In genomic region chr2:191304939-191305875, GRCh38 we compare ENCODE assay signal across 8 cellular contexts.
DNase-seq lines count a peak whose midpoint lies in the region; ATAC-seq and TF ChIP-seq lines count a peak whose summit lies in the region.

No MANE protein-coding gene starts in this region.

- no peaks in the 10 kb centered on the region for H3K9me3 ChIP-seq in ascending aorta
- H3K9me3 ChIP-seq in heart right ventricle: no peaks in the 10 kb centered on the region
- no peaks in the 10 kb centered on the region for H3K9me3 ChIP-seq in psoas muscle
- H3K9me3 ChIP-seq in naive thymus-derived CD4-positive, alpha-beta T cell (ENCODE audit: control insufficient read depth in 2 of 3, low read length in 3 of 3): no peaks in the 10 kb centered on the region

- no peaks in the 10 kb centered on the region for H3K27me3 ChIP-seq in ascending aorta
- no peaks in the 10 kb centered on the region for H3K27me3 ChIP-seq in heart right ventricle
- H3K27me3 ChIP-seq in psoas muscle (ENCODE audit: insufficient read depth in 3 of 3, low read length in 2 of 3): no peaks in the 10 kb centered on the region
- H3K27me3 ChIP-seq in naive thymus-derived CD4-positive, alpha-beta T cell (ENCODE audit: control insufficient read depth in 2 of 2, insufficient read depth in 2 of 2, low read length in 2 of 2): no peaks in the 10 kb centered on the region

- DNase-seq in EH (ENCODE audit: low read depth) (peak; percentile 85), ascending aorta (ENCODE audit: low spot score in 2 of 2) (peak in 1 of 2 donors; percentile 66), heart right ventricle (peak; percentile 65 to 76), psoas muscle (peak; percentile 68 to 83), 8988T (no peak), NCI-H1417 treated with DMSO at 0.1 percent for 48 hours (lab: John Stamatoyannopoulos, UW) (no peak)
- no peak for DNase-seq in naive thymus-derived CD4-positive, alpha-beta T cell

- no peak overlapping the region for H3K4me3 Mint-ChIP-seq in naive thymus-derived CD4-positive, alpha-beta T cell

- no peaks in the 10 kb centered on the region for H3K27me3 Mint-ChIP-seq in naive thymus-derived CD4-positive, alpha-beta T cell

- no peak for TF ChIP-seq CTCF in ascending aorta (IDR thresholded peaks at IDR 0.05)
- TF ChIP-seq CTCF in heart right ventricle (IDR thresholded peaks at IDR 0.05): no peak
- no peak for TF ChIP-seq CTCF in psoas muscle (IDR thresholded peaks at IDR 0.05)

- peaks cover 0 to 1% (median 0%) of the 10 kb centered on the region in 11 donors for H3K9me3 Mint-ChIP-seq in naive thymus-derived CD4-positive, alpha-beta T cell

- peak overlapping the region in 1 of 2 donors; percentile 26 for H3K4me3 ChIP-seq in ascending aorta
- H3K4me3 ChIP-seq in heart right ventricle: peak overlapping the region in 5 of 10 donors; percentile 2 to 17 (median 6)
- no peak overlapping the region for H3K4me3 ChIP-seq in psoas muscle
- no peak overlapping the region for H3K4me3 ChIP-seq in naive thymus-derived CD4-positive, alpha-beta T cell (ENCODE audit: low read length)

- WGBS in heart right ventricle, 2 donors: 50 to 78% methylated on average over 8 of the region's 8 CpGs
- WGBS in psoas muscle, 3 donors: 52 to 57% (median 54%) methylated on average over 8 of the region's 8 CpGs

- peaks cover 0 to 1% (median 0%) of the 10 kb centered on the region in 5 donors for H3K36me3 Mint-ChIP-seq in naive thymus-derived CD4-positive, alpha-beta T cell

- peak; percentile 84 to 93 (median 88) for ATAC-seq in heart right ventricle
- peak; percentile 21 to 74 (median 57) for ATAC-seq in psoas muscle
- ATAC-seq in HG03442 (IDR thresholded peaks at IDR 0.05; ENCODE audit: unreplicated experiment): no peak
- ATAC-seq in naive thymus-derived CD4-positive, alpha-beta T cell: no peak

- H3K27ac ChIP-seq in ascending aorta (peak overlapping the region; percentile 69 to 80), heart right ventricle (peak overlapping the region; percentile 8 to 81 (median 73)), psoas muscle (peak overlapping the region; percentile 58)
- no peak overlapping the region for H3K27ac ChIP-seq in naive thymus-derived CD4-positive, alpha-beta T cell (ENCODE audit: low read depth, low read length)

- no peak overlapping the region for H3K27ac Mint-ChIP-seq in naive thymus-derived CD4-positive, alpha-beta T cell

- H3K36me3 ChIP-seq in ascending aorta (no peaks in the 10 kb centered on the region), heart right ventricle (peaks cover 0 to 5% (median 0%) of the 10 kb centered on the region in 9 donors), psoas muscle (ENCODE audit: insufficient read depth in 1 of 2, low read depth in 1 of 2) (no peaks in the 10 kb centered on the region)
- no peaks in the 10 kb centered on the region for H3K36me3 ChIP-seq in naive thymus-derived CD4-positive, alpha-beta T cell (ENCODE audit: control insufficient read depth in 2 of 3, insufficient read depth in 3 of 3, low read length in 3 of 3)

- H3K4me1 ChIP-seq in ascending aorta (peaks cover 0 to 17% of the 10 kb centered on the region in 2 donors), heart right ventricle (peaks cover 0 to 67% (median 29%) of the 10 kb centered on the region in 9 donors), psoas muscle (no peaks in the 10 kb centered on the region)
- no peaks in the 10 kb centered on the region for H3K4me1 ChIP-seq in naive thymus-derived CD4-positive, alpha-beta T cell (ENCODE audit: control insufficient read depth in 2 of 2, insufficient read depth in 2 of 2, low read length in 2 of 2)

- no peaks in the 10 kb centered on the region for H3K4me1 Mint-ChIP-seq in naive thymus-derived CD4-positive, alpha-beta T cell

- POLR2A ChIA-PET in naive thymus-derived CD4-positive, alpha-beta T cell (lab: Charles Lee): no interaction called here

- intact Hi-C loops in ascending aorta (cut with DNase I) (loop anchor here (5.0 kb wide), 1 partner anchor 197 kb away; no protein-coding TSS in a partner anchor), heart right ventricle (cut with DNase I) (loop anchor here in 3 of 10 donors (5.0 kb wide), 1 partner anchor 58 kb away; the partner anchor contains the start of gene MYO1B (in 3 of the 3)), psoas muscle (cut with DNase I) (no loop called here)
- intact Hi-C loops in naive thymus-derived CD4-positive, alpha-beta T cell (cut with micrococcal nuclease): no loop called here

- CTCF ChIA-PET in naive thymus-derived CD4-positive, alpha-beta T cell (lab: Charles Lee): interaction anchor here (1.4 kb wide), 1 partner anchor 139 kb away, joined by 5 read pairs; no protein-coding TSS in a partner anchor

Comparison
In these comparisons a context has a peak if more than half of its experiments do, and no peak if none do; other contexts are left out.
1. DNase-seq: peak in EH (single experiment), heart right ventricle (2 of 2) and psoas muscle (2 of 2); none in naive thymus-derived CD4-positive, alpha-beta T cell (0 of 9), 8988T (single experiment) and NCI-H1417 treated with DMSO at 0.1 percent for 48 hours (single experiment).
2. ATAC-seq: peak in heart right ventricle (8 of 8) and psoas muscle (4 of 4); none in HG03442 (single experiment) and naive thymus-derived CD4-positive, alpha-beta T cell (single experiment).